Comparison of ENCODE assay signal across 8 cellular contexts in genomic region chr10:100345570-100346330, GRCh38. TPM values are rescaled to one million over a fixed set of nuclear protein-coding genes. Genes with fewer than 3 reads are reported as not detected.
DNase-seq lines count a peak whose midpoint lies in the region; ATAC-seq and TF ChIP-seq lines count a peak whose summit lies in the region.

No MANE protein-coding gene starts in this region.

- ATAC-seq in GM19463 (IDR thresholded peaks at IDR 0.05; ENCODE audit: unreplicated experiment) (no peak), HG03025 (IDR thresholded peaks at IDR 0.05; ENCODE audit: low FRiP score, unreplicated experiment) (no peak)

- no peak for TF ChIP-seq CTCF in SK-N-SH (IDR thresholded peaks at IDR 0.05)
- TF ChIP-seq CTCF in fibroblast of pulmonary artery (IDR thresholded peaks at IDR 0.05; ENCODE audit: low read length, missing control alignments) = no peak

- no peak for TF ChIP-seq RAD21 in SK-N-SH (IDR thresholded peaks at IDR 0.05; ENCODE audit: low read length)

- CTCF ChIA-PET in SK-N-SH (lab: Yijun Ruan, JAX) = interaction anchor here (0.9 to 24.3 kb wide), 10 partner anchors 10 to 532 kb away, joined by 3 to 432 read pairs (median 4); partner anchors contain the start of gene HIF1AN

- peaks cover 4% of the 10 kb centered on the region for H3F3A ChIP-seq in SK-N-SH (replicated peaks; ENCODE audit: insufficient read depth)

- peaks cover 0 to 47% of the 10 kb centered on the region in 2 experiments; a peak in 1 of 4 replicates for H3K4me1 ChIP-seq in SK-N-SH (ENCODE audit: control insufficient read depth in 1 of 2, insufficient read depth in 2 of 2, low read depth in 1 of 2, low read length in 1 of 2)

- H3K27me3 ChIP-seq in SK-N-SH (ENCODE audit: insufficient read depth) = no peaks in the 10 kb centered on the region

- peak overlapping the region; percentile 89; the same call in 1 of the 2 replicates for H2AFZ ChIP-seq in SK-N-SH (ENCODE audit: low read depth)

- H3K4me2 ChIP-seq in SK-N-SH = peak overlapping the region; percentile 96

- H3K27ac ChIP-seq in SK-N-SH (ENCODE audit: low read depth in 2 of 2, low read length in 1 of 2) = peak overlapping the region in 1 of 2 experiments; percentile 94; a peak in 2 of 4 replicates

- H4K20me1 ChIP-seq in SK-N-SH (ENCODE audit: insufficient read depth) = no peaks in the 10 kb centered on the region

- peak overlapping the region; percentile 58; the same call in 1 of the 2 replicates for H3K9ac ChIP-seq in SK-N-SH

- no peaks in the 10 kb centered on the region for H3K9me3 ChIP-seq in SK-N-SH

- no peaks in the 10 kb centered on the region for H3K9me2 ChIP-seq in SK-N-SH

- 50% methylated on average over 9 of the region's 9 CpGs for WGBS in SK-N-SH (ENCODE audit: low lambda C conversion rate)

- no peaks in the 10 kb centered on the region for H3K79me2 ChIP-seq in SK-N-SH (ENCODE audit: insufficient read depth)

- H3K4me3 ChIP-seq in SK-N-SH (ENCODE audit: low read depth in 2 of 2, low read length in 1 of 2) (peak overlapping the region; percentile 90 to 95), fibroblast of pulmonary artery (replicated peaks; ENCODE audit: low read depth, low read length) (peak overlapping the region; percentile 94)

- no peak for TF ChIP-seq EP300 in SK-N-SH (IDR thresholded peaks at IDR 0.05; ENCODE audit: borderline replicate concordance in 1 of 2, low read depth in 1 of 2, low read length in 1 of 2)

- POLR2A ChIA-PET in SK-N-SH (lab: Yijun Ruan, JAX) = interaction anchor here (0.7 to 4.0 kb wide), 12 partner anchors 9 to 87 kb away, joined by 3 to 53 read pairs (median 6); partner anchors contain the start of gene BLOC1S2

- DNase-seq in NCI-H82 (lab: John Stamatoyannopoulos, UW) = peak; percentile 58
- no peak for DNase-seq in NCI-H82 treated with DMSO at 0.1 percent for 48 hours (lab: John Stamatoyannopoulos, UW; ENCODE audit: unreplicated experiment)
- no peak for DNase-seq in SK-N-SH
- peak; percentile 78 for DNase-seq in fibroblast of pulmonary artery (ENCODE audit: low read depth)
- DNase-seq in retina = peak; percentile 35
- no peak for DNase-seq in superior temporal gyrus (ENCODE audit: extremely low spot score)

- H3K36me3 ChIP-seq in SK-N-SH (replicated peaks in 1 of 2; ENCODE audit: control insufficient read depth in 1 of 2, insufficient read depth in 2 of 2, low read length in 1 of 2) = peaks cover 0 to 22% of the 10 kb centered on the region in 2 experiments

TF ChIP-seq in SK-N-SH, 30 proteins besides CTCF, POLR2A, EP300 and RAD21 (continues in another document):
- no peak for TF ChIP-seq GABPA (IDR thresholded peaks at IDR 0.05; ENCODE audit: low read depth)
- TF ChIP-seq SIN3A (IDR thresholded peaks at IDR 0.05; ENCODE audit: borderline replicate concordance, low read depth, low read length) = no peak
- TF ChIP-seq CHD2 (IDR thresholded peaks at IDR 0.05; ENCODE audit: low read length, partially characterized antibody) = no peak
- TF ChIP-seq, protein P1, sequence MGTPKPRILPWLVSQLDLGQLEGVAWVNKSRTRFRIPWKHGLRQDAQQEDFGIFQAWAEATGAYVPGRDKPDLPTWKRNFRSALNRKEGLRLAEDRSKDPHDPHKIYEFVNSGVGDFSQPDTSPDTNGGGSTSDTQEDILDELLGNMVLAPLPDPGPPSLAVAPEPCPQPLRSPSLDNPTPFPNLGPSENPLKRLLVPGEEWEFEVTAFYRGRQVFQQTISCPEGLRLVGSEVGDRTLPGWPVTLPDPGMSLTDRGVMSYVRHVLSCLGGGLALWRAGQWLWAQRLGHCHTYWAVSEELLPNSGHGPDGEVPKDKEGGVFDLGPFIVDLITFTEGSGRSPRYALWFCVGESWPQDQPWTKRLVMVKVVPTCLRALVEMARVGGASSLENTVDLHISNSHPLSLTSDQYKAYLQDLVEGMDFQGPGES (IDR thresholded peaks at IDR 0.05; ENCODE audit: low read depth, low read length) = no peak
- TF ChIP-seq TAF1 (IDR thresholded peaks at IDR 0.05; ENCODE audit: borderline replicate concordance, low read depth, low read length) = no peak
- TF ChIP-seq RFX5 (IDR thresholded peaks at IDR 0.05; ENCODE audit: low read length) = no peak
- TF ChIP-seq USF2 (IDR thresholded peaks at IDR 0.05; ENCODE audit: borderline replicate concordance, low read depth, low read length) = no peak
- TF ChIP-seq FOXM1 (IDR thresholded peaks at IDR 0.05; ENCODE audit: low read depth) = no peak
- TF ChIP-seq FOXJ3 (CRISPR knock-in tag; IDR thresholded peaks at IDR 0.05) = no peak
- TF ChIP-seq RCOR1 (IDR thresholded peaks at IDR 0.05; ENCODE audit: low read length) = no peak
- TF ChIP-seq TEAD4 (IDR thresholded peaks at IDR 0.05; ENCODE audit: borderline replicate concordance, insufficient read depth) = no peak
- TF ChIP-seq MXI1 (IDR thresholded peaks at IDR 0.05; ENCODE audit: low read depth, low read length) = no peak
- TF ChIP-seq POLR2AphosphoS5 (IDR thresholded peaks at IDR 0.05; ENCODE audit: low read depth, low read length) = no peak
- TF ChIP-seq REST (IDR thresholded peaks at IDR 0.05; ENCODE audit: low read depth, low read length) = peak; percentile 87
- TF ChIP-seq, protein P2, sequence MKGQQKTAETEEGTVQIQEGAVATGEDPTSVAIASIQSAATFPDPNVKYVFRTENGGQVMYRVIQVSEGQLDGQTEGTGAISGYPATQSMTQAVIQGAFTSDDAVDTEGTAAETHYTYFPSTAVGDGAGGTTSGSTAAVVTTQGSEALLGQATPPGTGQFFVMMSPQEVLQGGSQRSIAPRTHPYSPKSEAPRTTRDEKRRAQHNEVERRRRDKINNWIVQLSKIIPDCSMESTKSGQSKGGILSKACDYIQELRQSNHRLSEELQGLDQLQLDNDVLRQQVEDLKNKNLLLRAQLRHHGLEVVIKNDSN (IDR thresholded peaks at IDR 0.05; ENCODE audit: borderline replicate concordance, low read depth) = no peak
- TF ChIP-seq NFIC (IDR thresholded peaks at IDR 0.05; ENCODE audit: borderline replicate concordance) = 0 out of 2 replicates have a peak, but pooled peaks have one; percentile 12
- TF ChIP-seq ELF1 (IDR thresholded peaks at IDR 0.05) = no peak
- TF ChIP-seq RXRA (IDR thresholded peaks at IDR 0.05; ENCODE audit: borderline replicate concordance, low read depth) = no peak
- no peak for TF ChIP-seq EZH2phosphoT487 (IDR thresholded peaks at IDR 0.05; ENCODE audit: borderline replicate concordance, low read depth)
- TF ChIP-seq TCF12 (IDR thresholded peaks at IDR 0.05) = peak; percentile 20; the same call in 1 of the 2 replicates
- no peak for TF ChIP-seq SMC3 (IDR thresholded peaks at IDR 0.05; ENCODE audit: low read depth, low read length)
- no peak for TF ChIP-seq MEF2A (IDR thresholded peaks at IDR 0.05; ENCODE audit: borderline replicate concordance, low read depth)

RNA-seq across cellular contexts. Expression of gene SCD, which starts 1.3 kb away (rescaled TPM):
- polyA plus RNA-seq in SK-N-SH (2012; rRNA removed) = 19.7 and 26.4 TPM in 2 replicates
- polyA plus RNA-seq in SK-N-SH (2012; cell fraction: cytosol; rRNA removed) = 20.6 and 24.4 TPM in 2 replicates
- 7.8 and 12.2 TPM in 2 replicates for polyA plus RNA-seq in SK-N-SH (2012; cell fraction: nucleus; rRNA removed)

RNA-seq across cellular contexts. Expression of gene PKD2L1, which starts 15.7 kb away (rescaled TPM):
- polyA plus RNA-seq in SK-N-SH (2012; rRNA removed) = not detected in 2 replicates
- not detected in 2 replicates for polyA plus RNA-seq in SK-N-SH (2012; cell fraction: cytosol; rRNA removed)
- not detected in 2 replicates for polyA plus RNA-seq in SK-N-SH (2012; cell fraction: nucleus; rRNA removed)

RNA-seq across cellular contexts. Expression of gene BLOC1S2, which starts 59.3 kb away (rescaled TPM):
- 29.1 and 30.4 TPM in 2 replicates for polyA plus RNA-seq in SK-N-SH (2012; rRNA removed)
- 42.7 and 53.9 TPM in 2 replicates for polyA plus RNA-seq in SK-N-SH (2012; cell fraction: cytosol; rRNA removed)
- 7.5 and 12.1 TPM in 2 replicates for polyA plus RNA-seq in SK-N-SH (2012; cell fraction: nucleus; rRNA removed)

Comparison
In these comparisons a context has a peak if more than half of its experiments do, and no peak if none do; other contexts are left out.
1. DNase-seq: peak in NCI-H82 (single experiment), fibroblast of pulmonary artery (single experiment) and retina (single experiment); none in NCI-H82 treated with DMSO at 0.1 percent for 48 hours (single experiment), SK-N-SH (single experiment) and superior temporal gyrus (single experiment).